Comparison of ENCODE assay signal across 8 cellular contexts in the genomic region with DNA sequence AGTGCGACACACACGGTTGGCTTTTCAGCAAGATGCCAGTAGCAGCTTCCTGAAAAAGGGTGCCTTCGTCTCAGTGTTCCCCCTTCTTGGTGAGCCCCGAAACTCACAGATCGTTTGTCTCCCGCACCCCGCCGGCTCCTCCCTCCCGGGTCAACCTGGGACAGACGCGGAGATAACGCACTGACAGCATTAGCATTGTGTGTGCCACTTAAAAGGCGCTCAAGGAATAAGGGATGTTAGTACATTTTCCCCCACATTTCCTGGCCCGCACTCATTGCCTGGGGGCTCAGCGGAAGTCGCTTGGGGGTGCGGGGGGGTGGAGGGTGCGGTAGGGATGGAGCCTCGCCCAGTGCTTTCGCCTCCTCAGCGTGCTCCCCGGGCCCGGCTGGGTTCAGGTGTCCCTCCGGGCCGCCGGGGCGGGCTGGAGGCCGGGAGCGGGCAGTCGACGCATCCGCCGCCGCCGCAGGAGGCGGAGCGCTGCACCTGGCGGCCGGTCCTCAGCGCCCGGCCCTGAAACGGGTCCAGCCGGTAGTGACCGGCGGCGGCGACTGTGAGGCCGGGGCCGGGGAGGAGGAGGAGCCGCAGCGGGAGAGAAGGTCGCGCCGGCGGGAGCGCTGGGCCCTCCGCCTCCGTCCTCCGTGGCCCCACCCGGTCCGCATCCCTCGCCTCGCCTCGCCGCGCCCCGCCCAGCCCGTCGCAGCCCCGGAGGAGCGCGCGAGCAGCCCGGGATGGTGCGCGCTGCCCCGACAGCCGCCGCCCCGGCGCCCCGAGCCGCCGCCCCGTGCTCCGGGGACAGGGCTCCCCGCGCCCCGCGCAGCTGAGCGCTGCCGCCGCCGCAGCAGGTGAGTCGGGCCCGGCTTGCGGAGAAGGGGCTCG. TPM values are rescaled to one million over a fixed set of nuclear protein-coding genes. Genes with fewer than 3 reads are reported as not detected.
DNase-seq lines count a peak whose midpoint lies in the region; ATAC-seq and TF ChIP-seq lines count a peak whose summit lies in the region.

MFSD6 (plus strand) TSS at position 694 of the 876 bp plus-strand sequence. CDS start 27,675 bp downstream, outside the sequence.

- peak within 1 kb of the TSS; percentile 90 for H3K27ac Mint-ChIP-seq in activated CD4-positive, alpha-beta T cell treated with anti-CD3 and anti-CD28 coated beads for 36 hours

- no peaks in the 10 kb centered on the region for H3K36me3 ChIP-seq in HAP-1 (replicated peaks)

- peak; percentile 6 for TF ChIP-seq CTCF in GM10266 (IDR thresholded peaks at IDR 0.05; ENCODE audit: control insufficient read depth, insufficient read depth, low read depth, missing control alignments)
- no peak for TF ChIP-seq CTCF in lower leg skin (IDR thresholded peaks at IDR 0.05)

- peak; percentile 52 for ATAC-seq in activated CD4-positive, alpha-beta T cell treated with anti-CD3 and anti-CD28 coated beads for 36 hours

- peak within 1 kb of the TSS; percentile 51 for H3K4me3 ChIP-seq in HAP-1
- peak within 1 kb of the TSS; percentile 68 for H3K4me3 ChIP-seq in lower leg skin (ENCODE audit: low read depth, poor library complexity, severe bottlenecking)

- peaks cover 3% of the 10 kb centered on the region for H3K36me3 Mint-ChIP-seq in activated CD4-positive, alpha-beta T cell treated with anti-CD3 and anti-CD28 coated beads for 36 hours (ENCODE audit: low read depth)

- H3K4me1 ChIP-seq in HAP-1 = peaks cover 13% of the 10 kb centered on the region

- WGBS in lower leg skin, 2 donors = 6 to 7% methylated on average over 14 to 16 of the region's 98 CpGs

- in situ Hi-C loops in HAP-1 (cut with MboI; ENCODE audit: low sequenced_read_pairs) = no loop called here

- H3K27me3 Mint-ChIP-seq in activated CD4-positive, alpha-beta T cell treated with anti-CD3 and anti-CD28 coated beads for 36 hours = no peaks in the 10 kb centered on the region

- no peaks in the 10 kb centered on the region for H3K9me3 ChIP-seq in HAP-1

- H3K4me1 Mint-ChIP-seq in activated CD4-positive, alpha-beta T cell treated with anti-CD3 and anti-CD28 coated beads for 36 hours = peaks cover 40% of the 10 kb centered on the region

- POLR2A ChIA-PET in activated CD4-positive, alpha-beta T cell treated with anti-CD3 and anti-CD28 coated beads for 36 hours (lab: Charles Lee) = interaction anchor here (0.8 to 1.2 kb wide), 3 partner anchors 130 to 473 kb away, joined by 3 read pairs; partner anchors contain the start of gene GLS

- CTCF ChIA-PET in activated CD4-positive, alpha-beta T cell treated with anti-CD3 and anti-CD28 coated beads for 36 hours (lab: Charles Lee) = interaction anchor here (0.8 to 1.4 kb wide), 5 partner anchors 8 to 736 kb away, joined by 3 to 6 read pairs (median 3); no protein-coding TSS in a partner anchor

- DNase-seq in GM10266 (ENCODE audit: extremely low spot score) = peak; percentile 82
- DNase-seq in HAP-1 (ENCODE audit: low spot score in 2 of 2) = peak; percentile 22 to 69
- peak; percentile 33 for DNase-seq in NCI-H1092 (lab: John Stamatoyannopoulos, UW)
- DNase-seq in activated CD4-positive, alpha-beta T cell treated with anti-CD3 and anti-CD28 coated beads for 36 hours = peak; percentile 74
- peak; percentile 29 to 89 for DNase-seq in lower leg skin (ENCODE audit: low spot score in 2 of 2)
- peak; percentile 39 to 46 for DNase-seq in stimulated activated CD4-positive, alpha-beta T cell treated with anti-CD3 and anti-CD28 coated beads, Interleukin-4, amount 100 ng/mL, for 48 hours (ENCODE audit: low read depth in 2 of 2)
- DNase-seq in GDM1 (lab: John Stamatoyannopoulos, UW) = no peak

- intact Hi-C loops in activated CD4-positive, alpha-beta T cell treated with anti-CD3 and anti-CD28 coated beads for 36 hours (cut with DNase I, micrococcal nuclease) = loop anchor here (1.0 to 10.0 kb wide), 11 partner anchors 86 to 963 kb away; partner anchors contain the start of genes NEMP2 (in 2 of the 2), GLS (in 1 of the 2), HIBCH (in 1 of the 2) and NAB1 (in 1 of the 2)
- intact Hi-C loops in lower leg skin (cut with DNase I; ENCODE audit: low total_unique reads) = loop anchor here (10.0 kb wide), 1 partner anchor 247 kb away; no protein-coding TSS in a partner anchor

- H3K27me3 ChIP-seq in HAP-1 (ENCODE audit: low read depth) = no peaks in the 10 kb centered on the region

- H3K4me3 Mint-ChIP-seq in activated CD4-positive, alpha-beta T cell treated with anti-CD3 and anti-CD28 coated beads for 36 hours = peak within 1 kb of the TSS; percentile 81

- peak within 1 kb of the TSS; percentile 97 for H3K27ac ChIP-seq in cingulate gyrus (ENCODE audit: low read depth, low read length)

- no peaks in the 10 kb centered on the region for H3K9me3 Mint-ChIP-seq in activated CD4-positive, alpha-beta T cell treated with anti-CD3 and anti-CD28 coated beads for 36 hours (ENCODE audit: low read depth)

- peak in 1 of 2 donors; percentile 19 for TF ChIP-seq POLR2A in lower leg skin (IDR thresholded peaks at IDR 0.05)

RNA-seq across cellular contexts. Expression of gene MFSD6, which starts in this region (rescaled TPM):
- 10 to 100 TPM; 30.1 to 35.4 TPM for total RNA-seq in activated CD4-positive, alpha-beta T cell treated with anti-CD3 and anti-CD28 coated beads for 36 hours
- 100 to 1,000 TPM; 184 to 265 (median 208) TPM for total RNA-seq in lower leg skin

Comparison
In these comparisons a context has a peak if more than half of its experiments do, and no peak if none do; other contexts are left out.
1. RNA of gene MFSD6 (total RNA-seq): 184 to 265 TPM in lower leg skin; 30.1 to 35.4 TPM in activated CD4-positive, alpha-beta T cell treated with anti-CD3 and anti-CD28 coated beads for 36 hours; every median in the first group is over 4 times any median in the second.